ENCODE assay signal across 16 cellular contexts in genomic region chr2:193580176-193580950, GRCh38.
DNase-seq lines count a peak whose midpoint lies in the region; ATAC-seq and TF ChIP-seq lines count a peak whose summit lies in the region.
"Had no signal": no experiment of that assay in that cellular context is flagged by ENCODE, and none has a peak within 500 bp of the region (broad histone marks: within the 10 kb centered on the region; RNA-seq: fewer than 3 reads in every experiment).

No MANE protein-coding gene starts in this region.

- H3K4me1 Mint-ChIP-seq in activated naive CD8-positive, alpha-beta T cell treated with anti-CD3 and anti-CD28 coated beads, Interleukin-2, amount 50 U/mL, for 24 hours: no peaks in the 10 kb centered on the region
- no peaks in the 10 kb centered on the region for H3K4me1 Mint-ChIP-seq in activated naive CD8-positive, alpha-beta T cell treated with anti-CD3 and anti-CD28 coated beads for 36 hours
- H3K4me1 Mint-ChIP-seq: CD14-positive monocyte; CD4-positive, alpha-beta memory T cell; GM23338 had no signal

- no peak overlapping the region for H3K27ac ChIP-seq in testis
- H3K27ac ChIP-seq: 22Rv1, BLaER1 had no signal

- H3K4me3 ChIP-seq in fibroblast of pulmonary artery (replicated peaks; ENCODE audit: low read depth, low read length): no peak overlapping the region
- H3K4me3 ChIP-seq in testis: peak overlapping the region in 1 of 2 donors; percentile 21
- H3K4me3 ChIP-seq: BLaER1, GM23338 had no signal

- no peaks in the 10 kb centered on the region for H3K27me3 Mint-ChIP-seq in activated naive CD8-positive, alpha-beta T cell treated with anti-CD3 and anti-CD28 coated beads, Interleukin-2, amount 50 U/mL, for 24 hours
- no peaks in the 10 kb centered on the region for H3K27me3 Mint-ChIP-seq in activated naive CD8-positive, alpha-beta T cell treated with anti-CD3 and anti-CD28 coated beads for 36 hours

- H3K36me3 ChIP-seq in testis (ENCODE audit: low read depth, missing control alignments): no peaks in the 10 kb centered on the region
- H3K36me3 ChIP-seq: BLaER1 had no signal

- no peak overlapping the region for H3K27ac Mint-ChIP-seq in activated naive CD8-positive, alpha-beta T cell treated with anti-CD3 and anti-CD28 coated beads, Interleukin-2, amount 50 U/mL, for 24 hours
- H3K27ac Mint-ChIP-seq in activated naive CD8-positive, alpha-beta T cell treated with anti-CD3 and anti-CD28 coated beads for 36 hours: no peak overlapping the region
- H3K27ac Mint-ChIP-seq: CD14-positive monocyte; CD4-positive, alpha-beta memory T cell; GM23338; HFFc6 had no signal

- no peak for TF ChIP-seq POLR2A in testis (IDR thresholded peaks at IDR 0.05)

- ATAC-seq in activated naive CD8-positive, alpha-beta T cell treated with anti-CD3 and anti-CD28 coated beads, Interleukin-2, amount 50 U/mL, for 24 hours: peak; percentile 33
- ATAC-seq in HG03565 (IDR thresholded peaks at IDR 0.05; ENCODE audit: unreplicated experiment): no peak
- ATAC-seq: GM23338, HCT116 had no signal

- H3K4me1 ChIP-seq in testis: no peaks in the 10 kb centered on the region
- H3K4me1 ChIP-seq: BLaER1 had no signal

- H3K27me3 ChIP-seq in testis: no peaks in the 10 kb centered on the region
- H3K27me3 ChIP-seq: BLaER1 had no signal

- peaks cover 4% of the 10 kb centered on the region for H3K9me3 Mint-ChIP-seq in activated naive CD8-positive, alpha-beta T cell treated with anti-CD3 and anti-CD28 coated beads, Interleukin-2, amount 50 U/mL, for 24 hours
- H3K9me3 Mint-ChIP-seq in activated naive CD8-positive, alpha-beta T cell treated with anti-CD3 and anti-CD28 coated beads for 36 hours: peaks cover 2% of the 10 kb centered on the region
- H3K9me3 Mint-ChIP-seq: GM23338 had no signal

- whole genome bisulfite sequencing in testis, 2 donors: 52 to 60% methylated on average over 21 of the region's 21 CpGs

- intact Hi-C loops in testis (cut with DNase I; ENCODE audit: low total_unique reads): no loop called here

- TF ChIP-seq CTCF in fibroblast of pulmonary artery (IDR thresholded peaks at IDR 0.05; ENCODE audit: low read length, missing control alignments) (no peak), testis (IDR thresholded peaks at IDR 0.05) (no peak)

- no peak overlapping the region for H3K4me3 Mint-ChIP-seq in activated naive CD8-positive, alpha-beta T cell treated with anti-CD3 and anti-CD28 coated beads, Interleukin-2, amount 50 U/mL, for 24 hours
- no peak overlapping the region for H3K4me3 Mint-ChIP-seq in activated naive CD8-positive, alpha-beta T cell treated with anti-CD3 and anti-CD28 coated beads for 36 hours
- H3K4me3 Mint-ChIP-seq: CD14-positive monocyte; CD4-positive, alpha-beta memory T cell; GM23338; HFFc6 had no signal

- no peaks in the 10 kb centered on the region for H3K9me3 ChIP-seq in testis
- H3K9me3 ChIP-seq: BLaER1 had no signal

- no peak for DNase-seq in activated naive CD8-positive, alpha-beta T cell treated with anti-CD3 and anti-CD28 coated beads, Interleukin-2, amount 50 U/mL, for 24 hours
- no peak for DNase-seq in activated naive CD8-positive, alpha-beta T cell treated with anti-CD3 and anti-CD28 coated beads for 36 hours
- peak; percentile 17 for DNase-seq in ELR (ENCODE audit: low read depth)
- DNase-seq in fibroblast of pulmonary artery (ENCODE audit: low read depth): peak; percentile 21
- peak; percentile 54 for DNase-seq in testis
- no peak for DNase-seq in OCI-M1 (lab: John Stamatoyannopoulos, UW)
- DNase-seq: CD4-positive, alpha-beta memory T cell; DMS79 treated with DMSO at 0.1 percent for 48 hours; EL; HFFc6 had no signal

- H3K36me3 Mint-ChIP-seq in activated naive CD8-positive, alpha-beta T cell treated with anti-CD3 and anti-CD28 coated beads, Interleukin-2, amount 50 U/mL, for 24 hours (ENCODE audit: low read depth): no peaks in the 10 kb centered on the region
- no peaks in the 10 kb centered on the region for H3K36me3 Mint-ChIP-seq in activated naive CD8-positive, alpha-beta T cell treated with anti-CD3 and anti-CD28 coated beads for 36 hours
- H3K36me3 Mint-ChIP-seq: CD14-positive monocyte; CD4-positive, alpha-beta memory T cell had no signal

Comparison
In these comparisons a context has a peak if more than half of its experiments do, and no peak if none do; other contexts are left out.
1. DNase-seq: peak in ELR (single experiment), fibroblast of pulmonary artery (single experiment) and testis (single experiment); none in activated naive CD8-positive, alpha-beta T cell treated with anti-CD3 and anti-CD28 coated beads, Interleukin-2, amount 50 U/mL, for 24 hours (single experiment), activated naive CD8-positive, alpha-beta T cell treated with anti-CD3 and anti-CD28 coated beads for 36 hours (single experiment) and OCI-M1 (single experiment).